8 cellular contexts compared by ENCODE assay signal in the genomic region with DNA sequence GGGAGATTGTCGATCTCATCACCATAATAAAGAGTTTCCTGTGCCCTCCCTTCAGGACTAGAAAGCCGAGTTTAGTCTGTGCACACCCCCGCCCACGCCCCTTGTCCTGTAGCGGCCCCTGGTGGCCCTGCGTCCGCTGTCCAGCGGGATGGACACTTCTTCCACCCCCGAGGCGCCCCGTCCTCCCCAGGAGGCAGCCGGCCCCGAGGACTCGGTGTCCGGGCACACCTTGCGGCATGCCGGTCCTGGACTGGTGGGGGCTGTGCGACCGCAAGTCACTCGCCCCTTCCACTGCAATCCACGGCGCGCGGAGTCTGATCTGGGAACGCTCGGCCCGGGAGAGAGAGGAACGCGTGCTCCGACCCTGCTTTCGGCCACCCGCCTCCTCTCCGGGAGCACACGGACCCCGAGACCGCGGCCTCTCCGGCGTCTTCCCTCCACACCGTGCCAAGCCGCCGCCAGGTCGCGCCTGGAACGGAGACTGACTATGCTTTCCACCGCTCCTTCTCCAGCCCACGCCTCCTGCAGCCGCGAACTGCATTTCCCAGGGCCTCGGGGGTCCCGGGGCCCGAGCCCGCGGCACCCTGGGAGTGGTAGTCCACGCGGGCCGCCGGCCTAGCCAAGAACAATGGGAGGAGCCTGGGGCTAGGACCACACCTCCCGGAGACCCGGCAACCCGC. TPM values are rescaled to one million over a fixed set of nuclear protein-coding genes. Genes with fewer than 3 reads are reported as not detected.
A peak's percentile ranks its signal among the peaks of the same experiment; 100 is the strongest.
DNase-seq lines count a peak whose midpoint lies in the region; ATAC-seq and TF ChIP-seq lines count a peak whose summit lies in the region.

No MANE protein-coding gene starts in this region.

- no peaks in the 10 kb centered on the region for H3K27me3 ChIP-seq in CD4-positive, CD25-positive, alpha-beta regulatory T cell (ENCODE audit: control insufficient read depth, insufficient read depth, low read length)
- no peaks in the 10 kb centered on the region for H3K27me3 ChIP-seq in endodermal cell (ENCODE audit: control insufficient read depth, insufficient read depth, low read length, poor library complexity, severe bottlenecking)

- peak overlapping the region; percentile 27 for H3K9ac ChIP-seq in endodermal cell (ENCODE audit: extremely low read depth, low read length, poor library complexity, severe bottlenecking)

- H3K27ac ChIP-seq in CD4-positive, CD25-positive, alpha-beta regulatory T cell (ENCODE audit: insufficient read depth, low read length, poor library complexity, severe bottlenecking): peak overlapping the region; percentile 95
- peak overlapping the region; percentile 80 for H3K27ac ChIP-seq in endodermal cell (ENCODE audit: low read depth, low read length)

- H3K36me3 Mint-ChIP-seq in CD4-positive, CD25-positive, alpha-beta regulatory T cell: peaks cover 7% of the 10 kb centered on the region
- H3K36me3 Mint-ChIP-seq in endodermal cell (ENCODE audit: low read depth) (peaks cover 16% of the 10 kb centered on the region), mesothelial cell of epicardium (peaks cover 2% of the 10 kb centered on the region)

- H3K36me3 ChIP-seq in CD4-positive, CD25-positive, alpha-beta regulatory T cell (ENCODE audit: control insufficient read depth, insufficient read depth, low read length): peaks cover 13% of the 10 kb centered on the region
- H3K36me3 ChIP-seq in endodermal cell (ENCODE audit: control insufficient read depth, insufficient read depth, low read length): peaks cover 8% of the 10 kb centered on the region

- peak overlapping the region; percentile 86 to 99 (median 94) for H3K4me3 Mint-ChIP-seq in CD4-positive, CD25-positive, alpha-beta regulatory T cell
- peak overlapping the region; percentile 74 for H3K4me3 Mint-ChIP-seq in endodermal cell
- peak overlapping the region; percentile 85 for H3K4me3 Mint-ChIP-seq in mesothelial cell of epicardium

- H3K27me3 Mint-ChIP-seq in CD4-positive, CD25-positive, alpha-beta regulatory T cell: peaks cover 4% of the 10 kb centered on the region
- H3K27me3 Mint-ChIP-seq in endodermal cell (ENCODE audit: insufficient read depth): no peaks in the 10 kb centered on the region
- H3K27me3 Mint-ChIP-seq in mesothelial cell of epicardium (ENCODE audit: low read depth): no peaks in the 10 kb centered on the region

- peak overlapping the region; percentile 68 for H3K4me3 ChIP-seq in CD4-positive, CD25-positive, alpha-beta regulatory T cell (ENCODE audit: low read depth, low read length)
- peak overlapping the region; percentile 85 for H3K4me3 ChIP-seq in endodermal cell (ENCODE audit: low read length)

- WGBS in endodermal cell (ENCODE audit: insufficient coverage in 1 of 2, insufficient read length in 1 of 2), 2 experiments: 0% methylated on average over 47 to 61 of the region's 61 CpGs

- no peaks in the 10 kb centered on the region for H3K9me3 ChIP-seq in CD4-positive, CD25-positive, alpha-beta regulatory T cell (ENCODE audit: control insufficient read depth in 2 of 2, low read length in 2 of 2)
- no peaks in the 10 kb centered on the region for H3K9me3 ChIP-seq in endodermal cell (ENCODE audit: control insufficient read depth, low read length)

- H3K4me1 Mint-ChIP-seq in CD4-positive, CD25-positive, alpha-beta regulatory T cell: peaks cover 11 to 70% (median 38%) of the 10 kb centered on the region in 4 donors
- H3K4me1 Mint-ChIP-seq in endodermal cell: peaks cover 18% of the 10 kb centered on the region
- H3K4me1 Mint-ChIP-seq in mesothelial cell of epicardium: peaks cover 24% of the 10 kb centered on the region

- TF ChIP-seq CTCF in endodermal cell (conservative IDR thresholded peaks at IDR 0.05) (peak; percentile 93), mesothelial cell of epicardium (IDR thresholded peaks at IDR 0.05; ENCODE audit: unreplicated experiment) (peak; percentile 74)

- H3K27ac Mint-ChIP-seq in CD4-positive, CD25-positive, alpha-beta regulatory T cell: peak overlapping the region; percentile 92 to 95 (median 95)
- H3K27ac Mint-ChIP-seq in endodermal cell: peak overlapping the region; percentile 96
- H3K27ac Mint-ChIP-seq in mesothelial cell of epicardium: peak overlapping the region; percentile 86

- peak; percentile 83 for ATAC-seq in CD4-positive, CD25-positive, alpha-beta regulatory T cell (ENCODE audit: low read depth in 2 of 2)
- ATAC-seq in GM19452 (IDR thresholded peaks at IDR 0.05; ENCODE audit: unreplicated experiment): peak; percentile 58

- peaks cover 0 to 1% (median 0%) of the 10 kb centered on the region in 7 donors for H3K9me3 Mint-ChIP-seq in CD4-positive, CD25-positive, alpha-beta regulatory T cell
- H3K9me3 Mint-ChIP-seq in endodermal cell (no peaks in the 10 kb centered on the region), mesothelial cell of epicardium (no peaks in the 10 kb centered on the region)

- peaks cover 66% of the 10 kb centered on the region for H3K4me1 ChIP-seq in CD4-positive, CD25-positive, alpha-beta regulatory T cell (ENCODE audit: control insufficient read depth, insufficient read depth, low read length, poor library complexity, severe bottlenecking)
- H3K4me1 ChIP-seq in endodermal cell (ENCODE audit: control insufficient read depth, insufficient read depth, low read length): peaks cover 13% of the 10 kb centered on the region

- DNase-seq in CD4-positive, CD25-positive, alpha-beta regulatory T cell: peak; percentile 94 to 98 (median 98)
- peak; percentile 87 for DNase-seq in HK-2 (ENCODE audit: unreplicated experiment)
- peak; percentile 92 to 97 for DNase-seq in NOMO-1 (lab: John Stamatoyannopoulos, UW; ENCODE audit: unreplicated experiment in 2 of 2)
- DNase-seq in activated CD8-positive, alpha-beta memory T cell treated with anti-CD3 and anti-CD28 coated beads, Interleukin-2, amount 50 U/mL, for 1 hour (ENCODE audit: extremely low read depth): peak; percentile 90
- peak; percentile 99 for DNase-seq in endodermal cell
- peak; percentile 77 to 89 for DNase-seq in mesothelial cell of epicardium (ENCODE audit: low spot score in 2 of 2, unreplicated experiment in 2 of 2)
- DNase-seq in stimulated activated CD8-positive, alpha-beta memory T cell treated with anti-CD3 and anti-CD28 coated beads, Interleukin-15, amount 100 ng/mL, for 4 hours (ENCODE audit: low read depth in 2 of 2): peak; percentile 95 to 96

RNA-seq across cellular contexts. Expression of a gene that starts 0.7 kb away (rescaled TPM):
- total RNA-seq in CD4-positive, CD25-positive, alpha-beta regulatory T cell: 73.0 TPM
- polyA plus RNA-seq in CD4-positive, CD25-positive, alpha-beta regulatory T cell: 1 to 10 TPM in 1 of 4 donors, under 1 TPM in 3; 0.45 to 1.1 (median 0.68) TPM
- total RNA-seq in endodermal cell (10 to 100 TPM; 48.1 to 54.0 TPM), mesothelial cell of epicardium (60.6 to 62.7 TPM (median 61.8 TPM) in 3 replicates)
- 35.3 TPM for polyA plus RNA-seq in endodermal cell (2013, experiment 1 of 2)
- polyA plus RNA-seq in endodermal cell (2013, experiment 2 of 2): 28.0 TPM

RNA-seq across cellular contexts. Expression of a gene that starts 12.8 kb away (rescaled TPM):
- total RNA-seq in CD4-positive, CD25-positive, alpha-beta regulatory T cell: 42.0 TPM
- polyA plus RNA-seq in CD4-positive, CD25-positive, alpha-beta regulatory T cell: 1 to 10 TPM; 3.1 to 5.3 (median 4.6) TPM
- total RNA-seq in endodermal cell: not detected
- polyA plus RNA-seq in endodermal cell (2013, experiment 1 of 2): not detected
- not detected for polyA plus RNA-seq in endodermal cell (2013, experiment 2 of 2)
- total RNA-seq in mesothelial cell of epicardium: not detected in 3 replicates

RNA-seq across cellular contexts. Expression of a gene that starts 25.1 kb away (rescaled TPM):
- total RNA-seq in CD4-positive, CD25-positive, alpha-beta regulatory T cell: 80.5 TPM
- 100 to 1,000 TPM; 109 to 151 (median 125) TPM for polyA plus RNA-seq in CD4-positive, CD25-positive, alpha-beta regulatory T cell
- total RNA-seq in endodermal cell (1 to 10 TPM; 4.6 to 7.1 TPM), mesothelial cell of epicardium (2.7 to 3.2 TPM (median 2.8 TPM) in 3 replicates)
- polyA plus RNA-seq in endodermal cell (2013, experiment 1 of 2): 9.0 TPM
- polyA plus RNA-seq in endodermal cell (2013, experiment 2 of 2): 6.1 TPM

RNA-seq across cellular contexts. Expression of a gene that starts 28.1 kb away (rescaled TPM):
- total RNA-seq in CD4-positive, CD25-positive, alpha-beta regulatory T cell: 70.8 TPM
- polyA plus RNA-seq in CD4-positive, CD25-positive, alpha-beta regulatory T cell: 10 to 100 TPM; 48.4 to 66.5 (median 58.5) TPM
- total RNA-seq in endodermal cell (10 to 100 TPM; 17.3 to 23.2 TPM), mesothelial cell of epicardium (39.4 to 42.5 TPM (median 42.4 TPM) in 3 replicates)
- polyA plus RNA-seq in endodermal cell (2013, experiment 1 of 2): 20.7 TPM
- 16.6 TPM for polyA plus RNA-seq in endodermal cell (2013, experiment 2 of 2)

RNA-seq across cellular contexts. Expression of a gene that starts 28.3 kb away (rescaled TPM):
- 21.1 TPM for total RNA-seq in CD4-positive, CD25-positive, alpha-beta regulatory T cell
- 10 to 100 TPM; 66.1 to 99.6 (median 72.9) TPM for polyA plus RNA-seq in CD4-positive, CD25-positive, alpha-beta regulatory T cell
- 100 to 1,000 TPM; 101 to 109 TPM for total RNA-seq in endodermal cell
- 76.8 TPM for polyA plus RNA-seq in endodermal cell (2013, experiment 1 of 2)
- 65.3 TPM for polyA plus RNA-seq in endodermal cell (2013, experiment 2 of 2)
- 45.2 to 54.9 TPM (median 45.7 TPM) in 3 replicates for total RNA-seq in mesothelial cell of epicardium

Comparison
In these comparisons a context has a peak if more than half of its experiments do, and no peak if none do; other contexts are left out.
1. Peak in every context shown above with its lines: DNase-seq, ATAC-seq, H3K4me3 ChIP-seq and H3K27ac ChIP-seq.
2. RNA of a gene that starts 12.8 kb away (total RNA-seq): 42.0 TPM in CD4-positive, CD25-positive, alpha-beta regulatory T cell (single experiment); not detected in endodermal cell and not detected in mesothelial cell of epicardium; every median in the first group is over 10 times any median in the second.
3. RNA of a gene that starts 25.1 kb away (total RNA-seq): 80.5 TPM in CD4-positive, CD25-positive, alpha-beta regulatory T cell (single experiment); 4.6 to 7.1 TPM in endodermal cell and 2.7 to 3.2 TPM in mesothelial cell of epicardium; every median in the first group is over 10 times any median in the second.